In genomic region chr15:40590635-40591105, GRCh38 we compare ENCODE assay signal across 12 cellular contexts. TPM values are rescaled to one million over a fixed set of nuclear protein-coding genes. Genes with fewer than 3 reads are reported as not detected.
DNase-seq lines count a peak whose midpoint lies in the region; ATAC-seq and TF ChIP-seq lines count a peak whose summit lies in the region.
"Had no signal": no experiment of that assay in that cellular context is flagged by ENCODE, and none has a peak within 500 bp of the region (broad histone marks: within the 10 kb centered on the region; RNA-seq: fewer than 3 reads in every experiment).

No MANE protein-coding gene starts in this region.

- no peak overlapping the region for H3K27ac ChIP-seq in Karpas-422 (ENCODE audit: low read length)
- peak overlapping the region in 1 of 2 donors; percentile 22 for H3K27ac ChIP-seq in ascending aorta
- no peak overlapping the region for H3K27ac ChIP-seq in psoas muscle
- H3K27ac ChIP-seq: HL-60 had no signal

- H3K27ac Mint-ChIP-seq in Caco-2 (ENCODE audit: unreplicated experiment) (peak overlapping the region; percentile 85), naive B cell (peak overlapping the region in 4 of 6 donors; percentile 12 to 85 (median 65))

- H3K4me1 Mint-ChIP-seq in Caco-2 (ENCODE audit: low read depth, unreplicated experiment) (peaks cover 29% of the 10 kb centered on the region), naive B cell (peaks cover 13 to 33% (median 14%) of the 10 kb centered on the region in 3 donors)

- no peaks in the 10 kb centered on the region for H4K20me1 ChIP-seq in Karpas-422 (ENCODE audit: insufficient read depth, low read depth, low read length)

- H3K27me3 Mint-ChIP-seq in Caco-2 (ENCODE audit: insufficient read depth, unreplicated experiment) = no peaks in the 10 kb centered on the region
- H3K27me3 Mint-ChIP-seq in naive B cell = no peaks in the 10 kb centered on the region

- no peaks in the 10 kb centered on the region for H3K9me3 Mint-ChIP-seq in Caco-2 (ENCODE audit: unreplicated experiment)
- no peaks in the 10 kb centered on the region for H3K9me3 Mint-ChIP-seq in naive B cell

- CTCF ChIA-PET in Caco-2 (lab: Charles Lee) = interaction anchor here (0.7 to 0.9 kb wide), 3 partner anchors 104 to 574 kb away, joined by 3 to 6 read pairs (median 3); partner anchors contain the start of gene RAD51

- H3K4me2 ChIP-seq in Karpas-422 (ENCODE audit: low read depth, low read length, poor library complexity, severe bottlenecking) = peak overlapping the region; percentile 60

- ATAC-seq in naive B cell (ENCODE audit: low read depth in 2 of 2) (no peak), HG03108 (IDR thresholded peaks at IDR 0.05; ENCODE audit: unreplicated experiment) (no peak), psoas muscle (no peak)
- ATAC-seq in activated CD4-positive, CD25-positive, alpha-beta regulatory T cell treated with anti-CD3 and anti-CD28 coated beads, Interleukin-2, amount 50 U/mL, for 24 hours = no peak

- no TSS peak for BruUV-seq in Caco-2 (replicated peaks; lab: Mats Ljungman, UMichigan)

- POLR2A ChIA-PET in Caco-2 (lab: Charles Lee) = interaction anchor here (1.2 to 1.5 kb wide), 2 partner anchors 26 kb away, joined by 3 to 12 read pairs; partner anchors contain the start of gene CCDC32

- H3K4me1 ChIP-seq in Caco-2 = peaks cover 8% of the 10 kb centered on the region; the same call in 1 of the 2 replicates
- peaks cover 33% of the 10 kb centered on the region for H3K4me1 ChIP-seq in Karpas-422 (ENCODE audit: low read length)
- peaks cover 0 to 9% of the 10 kb centered on the region in 2 donors for H3K4me1 ChIP-seq in ascending aorta
- H3K4me1 ChIP-seq in psoas muscle = no peaks in the 10 kb centered on the region

- H3K27me3 ChIP-seq in Caco-2 (replicated peaks; ENCODE audit: control insufficient read depth, insufficient read depth, low read length) (no peaks in the 10 kb centered on the region), Karpas-422 (ENCODE audit: low read length) (no peaks in the 10 kb centered on the region), ascending aorta (no peaks in the 10 kb centered on the region), psoas muscle (ENCODE audit: insufficient read depth in 3 of 3, low read length in 2 of 3) (no peaks in the 10 kb centered on the region)

- TF ChIP-seq CTCF in Caco-2 (IDR thresholded peaks at IDR 0.05; ENCODE audit: insufficient read depth in 1 of 2, low read depth in 1 of 2, low read length in 1 of 2, severe bottlenecking in 1 of 2, unreplicated experiment in 1 of 2) (no peak), ascending aorta (IDR thresholded peaks at IDR 0.05) (no peak), psoas muscle (IDR thresholded peaks at IDR 0.05) (no peak)

- peaks cover 14% of the 10 kb centered on the region for H3K79me2 ChIP-seq in Karpas-422 (ENCODE audit: low read length)

- WGBS in psoas muscle, 3 donors = 63 to 73% (median 66%) methylated on average over 13 of the region's 13 CpGs

- H3K9me2 ChIP-seq in Karpas-422 (replicated peaks; ENCODE audit: insufficient read depth, low read length) = no peaks in the 10 kb centered on the region

- peak in 1 of 2 experiments; percentile 47 for DNase-seq in Caco-2
- no peak for DNase-seq in Karpas-422
- DNase-seq in ascending aorta (ENCODE audit: low spot score in 2 of 2) = no peak
- no peak for DNase-seq in naive B cell
- DNase-seq in SIG-M5 (lab: John Stamatoyannopoulos, UW) = no peak
- no peak for DNase-seq in psoas muscle
- DNase-seq: dorsolateral prefrontal cortex, HCEC 1CT, NCI-H187 had no signal

- H3K9ac ChIP-seq in Karpas-422 (ENCODE audit: low read length) = no peak overlapping the region

- no peaks in the 10 kb centered on the region for H3K9me3 ChIP-seq in Caco-2
- no peaks in the 10 kb centered on the region for H3K9me3 ChIP-seq in Karpas-422 (ENCODE audit: low read length)
- no peaks in the 10 kb centered on the region for H3K9me3 ChIP-seq in ascending aorta
- no peaks in the 10 kb centered on the region for H3K9me3 ChIP-seq in psoas muscle

- peaks cover 24% of the 10 kb centered on the region for H3K36me3 Mint-ChIP-seq in Caco-2 (ENCODE audit: insufficient read depth, unreplicated experiment)
- no peaks in the 10 kb centered on the region for H3K36me3 Mint-ChIP-seq in naive B cell

- H3K4me3 Mint-ChIP-seq in Caco-2 (ENCODE audit: unreplicated experiment) (peak overlapping the region; percentile 78), naive B cell (peak overlapping the region; percentile 9 to 88 (median 82))

- H3K36me3 ChIP-seq in Caco-2 (ENCODE audit: control insufficient read depth, insufficient read depth, low read length) (no peaks in the 10 kb centered on the region), Karpas-422 (ENCODE audit: insufficient read depth, low read length) (no peaks in the 10 kb centered on the region), ascending aorta (no peaks in the 10 kb centered on the region), psoas muscle (ENCODE audit: insufficient read depth in 1 of 2, low read depth in 1 of 2) (no peaks in the 10 kb centered on the region)

- intact Hi-C loops in Caco-2 (cut with micrococcal nuclease; ENCODE audit: unreplicated experiment) = loop anchor here (5.0 to 10.0 kb wide), 2 partner anchors 102 to 194 kb away; no protein-coding TSS in a partner anchor
- intact Hi-C loops in ascending aorta (cut with DNase I) = loop anchor here (5.0 kb wide), 3 partner anchors 107 to 527 kb away; partner anchors contain the start of genes INO80, RAD51 and VPS18
- intact Hi-C loops in psoas muscle (cut with DNase I) = loop anchor here (5.0 to 10.0 kb wide), 2 partner anchors 66 to 302 kb away; partner anchors contain the start of gene VPS18 (in 1 of the 2)

- H2AFZ ChIP-seq in Karpas-422 (ENCODE audit: low read length) = no peak overlapping the region

- peak overlapping the region; percentile 37 for H3K4me3 ChIP-seq in Caco-2 (ENCODE audit: low read depth, low read length)
- no peak overlapping the region for H3K4me3 ChIP-seq in Karpas-422 (ENCODE audit: low read length)
- H3K4me3 ChIP-seq in ascending aorta = peak overlapping the region; percentile 2 to 64
- no peak overlapping the region for H3K4me3 ChIP-seq in psoas muscle

RNA-seq across cellular contexts. Expression of gene KNL1, which starts 3.4 kb away (rescaled TPM):
- total RNA-seq in Caco-2 (2022) (24.8 and 29.5 TPM in 2 replicates), ascending aorta (not detected), psoas muscle (under 1 TPM in 3 of 4 donors, not detected in 1; 0.04 to 0.50 (median 0.49) TPM)
- total RNA-seq in Karpas-422 (2014; rRNA removed; shearing (Covaris generic); ENCODE audit: low replicate concordance) = 17.4 and 25.8 TPM in 2 replicates
- polyA plus RNA-seq in naive B cell (ENCODE audit: low read depth in 6 of 6) (1 to 10 TPM in 5 of 6 donors, under 1 TPM in 1; 0.96 to 2.1 (median 1.5) TPM), psoas muscle (under 1 TPM in 2 of 3 donors, not detected in 1; 0.03 to 0.18 TPM)

RNA-seq across cellular contexts. Expression of gene RPUSD2, which starts 21.6 kb away (rescaled TPM):
- total RNA-seq in Caco-2 (2022) (12.9 and 14.6 TPM in 2 replicates), ascending aorta (2.4 TPM), psoas muscle (10 to 100 TPM in 3 of 4 donors, 1 to 10 TPM in 1; 8.7 to 12.5 (median 11.0) TPM)
- 13.6 and 33.0 TPM in 2 replicates for total RNA-seq in Karpas-422 (2014; rRNA removed; shearing (Covaris generic); ENCODE audit: low replicate concordance)
- polyA plus RNA-seq in naive B cell (ENCODE audit: low read depth in 6 of 6) (10 to 100 TPM; 18.0 to 29.3 (median 25.6) TPM), psoas muscle (10 to 100 TPM in 2 of 3 donors, 1 to 10 TPM in 1; 9.4 to 10.9 (median 10.3) TPM)

RNA-seq across cellular contexts. Expression of gene CCDC32, which starts 25.8 kb away (rescaled TPM):
- 11.7 and 17.0 TPM in 2 replicates for total RNA-seq in Caco-2 (2022)
- total RNA-seq in Karpas-422 (2014; rRNA removed; shearing (Covaris generic); ENCODE audit: low replicate concordance) = 21.8 and 25.3 TPM in 2 replicates
- 16.4 TPM for total RNA-seq in ascending aorta
- 100 to 1,000 TPM; 199 to 261 (median 219) TPM for polyA plus RNA-seq in naive B cell (ENCODE audit: low read depth in 6 of 6)
- total RNA-seq in psoas muscle = 10 to 100 TPM in 3 of 4 donors, 1 to 10 TPM in 1; 9.3 to 23.6 (median 19.8) TPM
- 10 to 100 TPM; 24.8 to 54.9 (median 38.5) TPM for polyA plus RNA-seq in psoas muscle

Comparison
In these comparisons a context has a peak if more than half of its experiments do, and no peak if none do; other contexts are left out.
1. H3K4me3 ChIP-seq: peak in Caco-2 (single experiment) and ascending aorta (2 of 2); none in Karpas-422 (single experiment) and psoas muscle (single experiment).
2. RNA of gene KNL1, which starts 3.4 kb away (total RNA-seq): 24.8 to 29.5 TPM in Caco-2 and 17.4 to 25.8 TPM in Karpas-422; 0.04 to 0.50 TPM in psoas muscle and not detected in ascending aorta (single experiment); every median in the first group is over 10 times any median in the second.